1 cellular context compared by ENCODE assay signal in the genomic region with DNA sequence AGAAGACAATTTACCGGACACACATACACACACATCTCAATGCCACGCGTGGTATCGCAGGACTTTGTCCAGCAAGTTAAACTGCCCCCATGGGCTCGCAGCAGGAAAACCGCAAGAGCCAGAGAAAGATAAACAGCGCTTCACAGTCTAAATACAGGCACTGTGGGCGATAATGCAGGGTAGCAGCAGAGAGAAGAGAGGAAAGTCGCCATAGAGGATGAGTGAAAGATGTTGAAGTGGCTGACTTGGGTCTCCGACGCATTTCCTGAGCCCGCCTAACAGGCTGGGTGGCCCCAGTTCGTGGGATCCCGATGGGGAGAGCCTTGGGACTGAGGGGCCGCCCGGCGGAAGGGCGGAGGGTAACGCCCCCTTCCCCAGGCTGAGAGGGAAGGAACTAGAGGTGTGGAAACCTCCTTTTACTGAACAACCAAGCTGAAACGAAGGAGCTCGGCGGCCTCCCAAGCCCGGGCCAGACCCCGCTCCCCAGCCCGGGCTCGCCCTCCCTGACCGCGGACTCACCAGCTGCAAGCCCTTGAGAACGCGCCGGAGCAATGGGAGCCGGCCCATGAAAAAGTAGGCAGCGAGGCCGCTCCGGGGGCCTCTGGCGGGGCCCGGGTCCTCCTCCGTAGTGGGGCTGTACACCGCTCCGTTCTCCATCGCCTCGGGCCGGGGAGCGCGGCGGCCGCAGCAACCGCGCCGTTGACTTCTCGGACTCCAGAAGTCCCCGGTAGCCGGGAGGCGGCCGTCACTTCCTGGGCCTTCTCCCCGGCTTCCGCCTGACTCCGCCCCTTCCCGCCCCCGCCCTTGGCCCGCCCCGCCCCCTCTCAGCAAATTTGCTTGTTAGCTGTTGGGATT.
A peak's percentile ranks its signal among the peaks of the same experiment; 100 is the strongest.
TF ChIP-seq lines count a peak whose summit lies in the region.

A gene with protein sequence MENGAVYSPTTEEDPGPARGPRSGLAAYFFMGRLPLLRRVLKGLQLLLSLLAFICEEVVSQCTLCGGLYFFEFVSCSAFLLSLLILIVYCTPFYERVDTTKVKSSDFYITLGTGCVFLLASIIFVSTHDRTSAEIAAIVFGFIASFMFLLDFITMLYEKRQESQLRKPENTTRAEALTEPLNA (minus strand): TSS at position 764 of the 855 bp plus-strand sequence. CDS start 107 bp downstream, at position 657.

TF ChIP-seq in HEK293, 187 proteins besides CTCF, POLR2A, EP300 and RAD21 (continued from another document):
- peak; percentile 85 for TF ChIP-seq GLIS1 (tag by site-specific recombination; IDR thresholded peaks at IDR 0.05)
- peak; percentile 66 for TF ChIP-seq KLF8 (tag by site-specific recombination; IDR thresholded peaks at IDR 0.05)
- TF ChIP-seq PRDM1 (tag by site-specific recombination; IDR thresholded peaks at IDR 0.05): peak; percentile 79; the same call in 1 of the 2 replicates
- peak; percentile 40; the same call in 1 of the 2 replicates for TF ChIP-seq ZNF24 (tag by site-specific recombination; IDR thresholded peaks at IDR 0.05)
- TF ChIP-seq BCL11A (tag by site-specific recombination; IDR thresholded peaks at IDR 0.05; ENCODE audit: low read depth): peak; percentile 61; the same call in 1 of the 2 replicates
- no peak for TF ChIP-seq ZNF48 (tag by site-specific recombination; IDR thresholded peaks at IDR 0.05)
- TF ChIP-seq ZNF157 (tag by site-specific recombination; IDR thresholded peaks at IDR 0.05): no peak
- no peak for TF ChIP-seq ZNF37A (tag by site-specific recombination; IDR thresholded peaks at IDR 0.05)
- no peak for TF ChIP-seq ZNF626 (tag by site-specific recombination; IDR thresholded peaks at IDR 0.05)
- peak; percentile 66 for TF ChIP-seq KLF9 (tag by site-specific recombination; IDR thresholded peaks at IDR 0.05; ENCODE audit: low read depth)
- no peak for TF ChIP-seq ZNF239 (tag by site-specific recombination; IDR thresholded peaks at IDR 0.05)
- 0 out of 2 replicates have a peak, but pooled peaks have one; percentile 47 for TF ChIP-seq KLF16 (tag by site-specific recombination; IDR thresholded peaks at IDR 0.05)
- no peak for TF ChIP-seq ZNF146 (tag by site-specific recombination; IDR thresholded peaks at IDR 0.05)
- no peak for TF ChIP-seq ZNF354C (tag by site-specific recombination; IDR thresholded peaks at IDR 0.05; ENCODE audit: borderline replicate concordance, low read depth)
- TF ChIP-seq ZNF2 (tag by site-specific recombination; IDR thresholded peaks at IDR 0.05): 0 out of 2 replicates have a peak, but pooled peaks have one; percentile 11
- TF ChIP-seq ZNF624 (tag by site-specific recombination; IDR thresholded peaks at IDR 0.05): no peak
- 0 out of 2 replicates have a peak, but pooled peaks have one; percentile 31 for TF ChIP-seq ZNF629 (tag by site-specific recombination; IDR thresholded peaks at IDR 0.05)
- TF ChIP-seq ZBTB20 (tag by site-specific recombination; IDR thresholded peaks at IDR 0.05): peak; percentile 92
- TF ChIP-seq ZSCAN16 (tag by site-specific recombination; IDR thresholded peaks at IDR 0.05): no peak
- TF ChIP-seq BCL11B (tag by site-specific recombination; IDR thresholded peaks at IDR 0.05; ENCODE audit: low read depth): no peak
- TF ChIP-seq FEZF1 (tag by site-specific recombination; IDR thresholded peaks at IDR 0.05): peak; percentile 83
- peak; percentile 63 for TF ChIP-seq ZNF341 (tag by site-specific recombination; IDR thresholded peaks at IDR 0.05; ENCODE audit: low read depth)
- TF ChIP-seq ZNF843 (tag by site-specific recombination; IDR thresholded peaks at IDR 0.05): peak; percentile 69; the same call in 1 of the 2 replicates
- TF ChIP-seq GFI1B (tag by site-specific recombination; IDR thresholded peaks at IDR 0.05): peak; percentile 1; the same call in 1 of the 2 replicates
- TF ChIP-seq, protein P1, sequence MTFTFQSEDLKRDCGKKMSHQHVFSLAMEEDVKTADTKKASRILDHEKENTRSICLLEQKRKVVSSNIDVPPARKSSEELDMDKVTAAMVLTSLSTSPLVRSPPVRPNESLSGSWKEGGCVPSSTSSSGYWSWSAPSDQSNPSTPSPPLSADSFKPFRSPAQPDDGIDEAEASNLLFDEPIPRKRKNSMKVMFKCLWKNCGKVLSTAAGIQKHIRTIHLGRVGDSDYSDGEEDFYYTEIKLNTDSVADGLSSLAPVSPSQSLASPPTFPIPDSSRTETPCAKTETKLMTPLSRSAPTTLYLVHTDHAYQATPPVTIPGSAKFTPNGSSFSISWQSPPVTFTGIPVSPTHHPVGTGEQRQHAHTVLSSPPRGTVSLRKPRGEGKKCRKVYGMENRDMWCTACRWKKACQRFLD (tag by site-specific recombination; IDR thresholded peaks at IDR 0.05): no peak
- TF ChIP-seq ZNF707 (tag by site-specific recombination; IDR thresholded peaks at IDR 0.05): no peak
- no peak; the same call in 1 of the 2 replicates for TF ChIP-seq ZNF10 (tag by site-specific recombination; IDR thresholded peaks at IDR 0.05)
- TF ChIP-seq HOXA7 (CRISPR knock-in tag; IDR thresholded peaks at IDR 0.05; ENCODE audit: borderline replicate concordance): no peak
- TF ChIP-seq, protein P2, sequence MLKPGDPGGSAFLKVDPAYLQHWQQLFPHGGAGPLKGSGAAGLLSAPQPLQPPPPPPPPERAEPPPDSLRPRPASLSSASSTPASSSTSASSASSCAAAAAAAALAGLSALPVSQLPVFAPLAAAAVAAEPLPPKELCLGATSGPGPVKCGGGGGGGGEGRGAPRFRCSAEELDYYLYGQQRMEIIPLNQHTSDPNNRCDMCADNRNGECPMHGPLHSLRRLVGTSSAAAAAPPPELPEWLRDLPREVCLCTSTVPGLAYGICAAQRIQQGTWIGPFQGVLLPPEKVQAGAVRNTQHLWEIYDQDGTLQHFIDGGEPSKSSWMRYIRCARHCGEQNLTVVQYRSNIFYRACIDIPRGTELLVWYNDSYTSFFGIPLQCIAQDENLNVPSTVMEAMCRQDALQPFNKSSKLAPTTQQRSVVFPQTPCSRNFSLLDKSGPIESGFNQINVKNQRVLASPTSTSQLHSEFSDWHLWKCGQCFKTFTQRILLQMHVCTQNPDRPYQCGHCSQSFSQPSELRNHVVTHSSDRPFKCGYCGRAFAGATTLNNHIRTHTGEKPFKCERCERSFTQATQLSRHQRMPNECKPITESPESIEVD (tag by site-specific recombination; IDR thresholded peaks at IDR 0.05): no peak
- TF ChIP-seq ZNF76 (tag by site-specific recombination; IDR thresholded peaks at IDR 0.05; ENCODE audit: borderline replicate concordance, low read depth): no peak
- TF ChIP-seq ZSCAN23 (tag by site-specific recombination; IDR thresholded peaks at IDR 0.05): no peak
- peak; percentile 90 for TF ChIP-seq ZNF121 (tag by site-specific recombination; IDR thresholded peaks at IDR 0.05)
- TF ChIP-seq, protein P3, sequence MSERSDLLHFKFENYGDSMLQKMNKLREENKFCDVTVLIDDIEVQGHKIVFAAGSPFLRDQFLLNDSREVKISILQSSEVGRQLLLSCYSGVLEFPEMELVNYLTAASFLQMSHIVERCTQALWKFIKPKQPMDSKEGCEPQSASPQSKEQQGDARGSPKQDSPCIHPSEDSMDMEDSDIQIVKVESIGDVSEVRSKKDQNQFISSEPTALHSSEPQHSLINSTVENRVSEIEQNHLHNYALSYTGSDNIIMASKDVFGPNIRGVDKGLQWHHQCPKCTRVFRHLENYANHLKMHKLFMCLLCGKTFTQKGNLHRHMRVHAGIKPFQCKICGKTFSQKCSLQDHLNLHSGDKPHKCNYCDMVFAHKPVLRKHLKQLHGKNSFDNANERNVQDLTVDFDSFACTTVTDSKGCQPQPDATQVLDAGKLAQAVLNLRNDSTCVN (tag by site-specific recombination; optimal IDR thresholded peaks at IDR 0.05): peak; percentile 51
